9 cellular contexts compared by ENCODE assay signal in genomic region chr19:45097776-45098520, GRCh38. TPM values are rescaled to one million over a fixed set of nuclear protein-coding genes. Genes with fewer than 3 reads are reported as not detected.
DNase-seq lines count a peak whose midpoint lies in the region; ATAC-seq, FAIRE-seq and TF ChIP-seq lines count a peak whose summit lies in the region.
"Had no signal": no experiment of that assay in that cellular context is flagged by ENCODE, and none has a peak within 500 bp of the region (broad histone marks: within the 10 kb centered on the region; RNA-seq: fewer than 3 reads in every experiment).

No MANE protein-coding gene starts in this region.

- H3K4me1 ChIP-seq in SK-N-SH (ENCODE audit: control insufficient read depth in 1 of 2, insufficient read depth in 2 of 2, low read depth in 1 of 2, low read length in 1 of 2): peaks cover 24 to 32% of the 10 kb centered on the region in 2 experiments; a peak in 3 of 4 replicates
- peaks cover 48% of the 10 kb centered on the region for H3K4me1 ChIP-seq in osteoblast (ENCODE audit: insufficient read depth, low read length)

- no peak for TF ChIP-seq POLR2A in H54 (IDR thresholded peaks at IDR 0.05; ENCODE audit: low read depth, low read length)

- POLR2A ChIA-PET in SK-N-SH (lab: Yijun Ruan, JAX): no interaction called here

- H3K9ac ChIP-seq in SK-N-SH: 0 out of 2 replicates have a peak overlapping the region, but pooled peaks have one; percentile 24

- TF ChIP-seq EP300 in SK-N-SH (IDR thresholded peaks at IDR 0.05; ENCODE audit: borderline replicate concordance in 1 of 2, low read depth in 1 of 2, low read length in 1 of 2): no peak

- no peaks in the 10 kb centered on the region for H3K9me2 ChIP-seq in SK-N-SH

- H2AFZ ChIP-seq in SK-N-SH (ENCODE audit: low read depth): no peak overlapping the region
- peak overlapping the region; percentile 45 for H2AFZ ChIP-seq in osteoblast (ENCODE audit: low read length)

- DNase-seq in H54 (ENCODE audit: insufficient read length, low spot score) (peak; percentile 87), SK-N-SH (no peak), fibroblast of pulmonary artery (ENCODE audit: low read depth) (peak; percentile 92), osteoblast (ENCODE audit: insufficient read length, low spot score, missing footprints) (peak; percentile 100), UCSD-AML1 (lab: John Stamatoyannopoulos, UW; ENCODE audit: unreplicated experiment) (no peak)
- no peak for DNase-seq in stimulated activated CD4-positive, alpha-beta T cell treated with anti-CD3 and anti-CD28 coated beads, Interleukin-15, amount 100 ng/mL, for 24 hours

- peaks cover 87% of the 10 kb centered on the region for H4K20me1 ChIP-seq in SK-N-SH (ENCODE audit: insufficient read depth)
- H4K20me1 ChIP-seq in osteoblast (ENCODE audit: insufficient read depth, low read length): peaks cover 91% of the 10 kb centered on the region

- peaks cover 13% of the 10 kb centered on the region for H3F3A ChIP-seq in SK-N-SH (replicated peaks; ENCODE audit: insufficient read depth)

- H3K4me3 ChIP-seq in SK-N-SH (ENCODE audit: low read depth in 2 of 2, low read length in 1 of 2): peak overlapping the region in 1 of 2 experiments; percentile 23; a peak in 1 of 4 replicates
- H3K4me3 ChIP-seq in fibroblast of pulmonary artery (replicated peaks; ENCODE audit: low read depth, low read length): peak overlapping the region; percentile 25
- peak overlapping the region; percentile 22 for H3K4me3 ChIP-seq in osteoblast (ENCODE audit: insufficient read depth, low read length)

- peaks cover 99% of the 10 kb centered on the region for H3K79me2 ChIP-seq in SK-N-SH (ENCODE audit: insufficient read depth)
- H3K79me2 ChIP-seq in osteoblast (ENCODE audit: insufficient read depth, low read length): peaks cover 100% of the 10 kb centered on the region

- WGBS in SK-N-SH (ENCODE audit: low lambda C conversion rate): 59% methylated on average over 16 of the region's 16 CpGs

- CTCF ChIA-PET in SK-N-SH (lab: Yijun Ruan, JAX): no interaction called here

- FAIRE-seq in H54 (lab: Jason Lieb, UNC): peak; percentile 94

- no peak for ATAC-seq in GM18870 (IDR thresholded peaks at IDR 0.05; ENCODE audit: unreplicated experiment)
- ATAC-seq in GM18909 (IDR thresholded peaks at IDR 0.05; ENCODE audit: poor library complexity, unreplicated experiment): no peak

- H3K9me3 ChIP-seq in SK-N-SH (no peaks in the 10 kb centered on the region), osteoblast (ENCODE audit: low read depth, low read length) (no peaks in the 10 kb centered on the region)

- H3K36me3 ChIP-seq in SK-N-SH (replicated peaks in 1 of 2; ENCODE audit: control insufficient read depth in 1 of 2, insufficient read depth in 2 of 2, low read length in 1 of 2): no peaks in the 10 kb centered on the region
- no peaks in the 10 kb centered on the region for H3K36me3 ChIP-seq in osteoblast (ENCODE audit: insufficient read depth, low read length)

- TF ChIP-seq CTCF in SK-N-SH (IDR thresholded peaks at IDR 0.05) (no peak), fibroblast of pulmonary artery (IDR thresholded peaks at IDR 0.05; ENCODE audit: low read length, missing control alignments) (no peak), osteoblast (IDR thresholded peaks at IDR 0.05; ENCODE audit: extremely low read depth, low read depth, low read length) (no peak)

- peak overlapping the region; percentile 77 for H3K4me2 ChIP-seq in SK-N-SH
- H3K4me2 ChIP-seq in osteoblast (ENCODE audit: insufficient read depth, low read length): peak overlapping the region; percentile 74

- no peaks in the 10 kb centered on the region for H3K27me3 ChIP-seq in SK-N-SH (ENCODE audit: insufficient read depth)
- no peaks in the 10 kb centered on the region for H3K27me3 ChIP-seq in osteoblast (ENCODE audit: insufficient read depth, low read length)

- no peak for TF ChIP-seq RAD21 in SK-N-SH (IDR thresholded peaks at IDR 0.05; ENCODE audit: low read length)

- H3K27ac ChIP-seq in SK-N-SH (ENCODE audit: low read depth in 2 of 2, low read length in 1 of 2) (peak overlapping the region; percentile 32 to 84), osteoblast (ENCODE audit: low read depth, low read length) (peak overlapping the region; percentile 94)
- H3K27ac ChIP-seq: VCaP had no signal

TF ChIP-seq in SK-N-SH, 30 proteins besides CTCF, POLR2A, EP300 and RAD21 (continues in another document):
- TF ChIP-seq MAX (IDR thresholded peaks at IDR 0.05; ENCODE audit: low read depth) (peak; percentile 88), FOXM1 (IDR thresholded peaks at IDR 0.05; ENCODE audit: low read depth) (no peak), TEAD4 (IDR thresholded peaks at IDR 0.05; ENCODE audit: borderline replicate concordance, insufficient read depth) (no peak), CHD2 (IDR thresholded peaks at IDR 0.05; ENCODE audit: low read length, partially characterized antibody) (no peak), FOSL2 (IDR thresholded peaks at IDR 0.05; ENCODE audit: borderline replicate concordance, low read depth) (peak; percentile 96), GATA2 (CRISPR knock-in tag; IDR thresholded peaks at IDR 0.05) (no peak), RFX5 (IDR thresholded peaks at IDR 0.05; ENCODE audit: low read length) (no peak), USF1 (IDR thresholded peaks at IDR 0.05; ENCODE audit: borderline replicate concordance, low read depth) (peak; percentile 75; the same call in 1 of the 2 replicates), FOXJ3 (CRISPR knock-in tag; IDR thresholded peaks at IDR 0.05) (no peak), TCF12 (IDR thresholded peaks at IDR 0.05) (peak; percentile 61; the same call in 1 of the 2 replicates), MEF2A (IDR thresholded peaks at IDR 0.05; ENCODE audit: borderline replicate concordance, low read depth) (no peak), IRF3 (IDR thresholded peaks at IDR 0.05; ENCODE audit: low read depth, low read length) (no peak), JUND (IDR thresholded peaks at IDR 0.05) (peak; percentile 87), NFIC (IDR thresholded peaks at IDR 0.05; ENCODE audit: borderline replicate concordance) (no peak), SMC3 (IDR thresholded peaks at IDR 0.05; ENCODE audit: low read depth, low read length) (no peak), SIN3A (IDR thresholded peaks at IDR 0.05; ENCODE audit: borderline replicate concordance, low read depth, low read length) (peak; percentile 48), ZBTB33 (IDR thresholded peaks at IDR 0.05; ENCODE audit: borderline replicate concordance, low read depth) (no peak), GABPA (IDR thresholded peaks at IDR 0.05; ENCODE audit: low read depth) (no peak), ELF1 (IDR thresholded peaks at IDR 0.05) (no peak)

RNA-seq across cellular contexts. Expression of gene PPP1R37, which starts 5.0 kb away (rescaled TPM):
- 19.3 and 24.4 TPM in 2 replicates for polyA plus RNA-seq in SK-N-SH (2012; rRNA removed)
- polyA plus RNA-seq in SK-N-SH (2012; cell fraction: cytosol; rRNA removed): 9.4 and 14.2 TPM in 2 replicates
- polyA plus RNA-seq in SK-N-SH (2012; cell fraction: nucleus; rRNA removed): 53.9 and 70.9 TPM in 2 replicates
- 43.9 and 53.6 TPM in 2 replicates for total RNA-seq in osteoblast

RNA-seq across cellular contexts. Expression of gene GEMIN7, which starts 18.9 kb away (rescaled TPM):
- polyA plus RNA-seq in SK-N-SH (2012; rRNA removed): 24.2 and 28.7 TPM in 2 replicates
- polyA plus RNA-seq in SK-N-SH (2012; cell fraction: cytosol; rRNA removed): 14.5 and 19.1 TPM in 2 replicates
- 16.1 and 16.5 TPM in 2 replicates for polyA plus RNA-seq in SK-N-SH (2012; cell fraction: nucleus; rRNA removed)
- total RNA-seq in osteoblast: 8.3 and 14.8 TPM in 2 replicates

RNA-seq across cellular contexts. Expression of gene ZNF296, which starts 21.7 kb away (rescaled TPM):
- polyA plus RNA-seq in SK-N-SH (2012; rRNA removed): 0.16 and 0.21 TPM in 2 replicates
- polyA plus RNA-seq in SK-N-SH (2012; cell fraction: cytosol; rRNA removed): 0.06 and 0.12 TPM in 2 replicates
- polyA plus RNA-seq in SK-N-SH (2012; cell fraction: nucleus; rRNA removed): 2.1 and 2.8 TPM in 2 replicates
- total RNA-seq in osteoblast: under 0.01 TPM in 1 of 2 replicates, not detected in the other

RNA-seq across cellular contexts. Expression of gene CLASRP, which starts 59.1 kb away (rescaled TPM):
- polyA plus RNA-seq in SK-N-SH (2012; rRNA removed): 53.8 and 54.8 TPM in 2 replicates
- 17.8 and 18.8 TPM in 2 replicates for polyA plus RNA-seq in SK-N-SH (2012; cell fraction: cytosol; rRNA removed)
- polyA plus RNA-seq in SK-N-SH (2012; cell fraction: nucleus; rRNA removed): 283 and 291 TPM in 2 replicates
- 17.0 and 17.1 TPM in 2 replicates for total RNA-seq in osteoblast

Comparison
In these comparisons a context has a peak if more than half of its experiments do, and no peak if none do; other contexts are left out.
1. DNase-seq: peak in H54 (single experiment), fibroblast of pulmonary artery (single experiment) and osteoblast (single experiment); none in SK-N-SH (single experiment), stimulated activated CD4-positive, alpha-beta T cell treated with anti-CD3 and anti-CD28 coated beads, Interleukin-15, amount 100 ng/mL, for 24 hours (single experiment) and UCSD-AML1 (single experiment).